Comparison of ENCODE assay signal across 8 cellular contexts in the genomic region with DNA sequence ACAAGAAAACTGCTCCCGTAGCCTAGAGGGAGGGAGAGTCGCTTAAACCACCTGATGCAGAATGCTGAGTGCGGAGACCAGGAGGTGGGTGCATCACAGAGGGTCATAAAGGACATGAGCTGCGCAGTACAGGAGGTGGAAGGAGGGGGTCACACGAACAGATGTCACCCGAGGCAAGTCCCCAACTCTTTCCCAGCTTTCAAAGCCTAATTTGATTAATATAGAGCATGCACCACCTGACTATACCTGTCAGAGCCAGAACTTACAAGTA. TPM values are rescaled to one million over a fixed set of nuclear protein-coding genes. Genes with fewer than 3 reads are reported as not detected.
DNase-seq lines count a peak whose midpoint lies in the region; ATAC-seq and TF ChIP-seq lines count a peak whose summit lies in the region.

No MANE protein-coding gene starts in this region.

- peaks cover 27 to 39% (median 35%) of the 10 kb centered on the region in 3 donors for H3K4me1 Mint-ChIP-seq in IgD-negative memory B cell
- H3K4me1 Mint-ChIP-seq in nephron progenitor cell, result peaks cover 40% of the 10 kb centered on the region

- peaks cover 2% of the 10 kb centered on the region for H3K36me3 Mint-ChIP-seq in IgD-negative memory B cell
- H3K36me3 Mint-ChIP-seq in nephron progenitor cell (ENCODE audit: low read depth), result peaks cover 2% of the 10 kb centered on the region

- POLR2A ChIA-PET in BJ (lab: Charles Lee), result no interaction called here

- TF ChIP-seq POLR2A in breast epithelium (IDR thresholded peaks at IDR 0.05), result no peak

- H3K27ac Mint-ChIP-seq in IgD-negative memory B cell, result peak overlapping the region; percentile 4 to 98 (median 43)
- H3K27ac Mint-ChIP-seq in nephron progenitor cell, result no peak overlapping the region

- H3K9me3 ChIP-seq in breast epithelium, result no peaks in the 10 kb centered on the region

- no peaks in the 10 kb centered on the region for H3K9me3 Mint-ChIP-seq in IgD-negative memory B cell
- H3K9me3 Mint-ChIP-seq in nephron progenitor cell, result no peaks in the 10 kb centered on the region

- no peak for TF ChIP-seq CTCF in BJ (IDR thresholded peaks at IDR 0.05; ENCODE audit: insufficient read depth, low read depth, low read length)
- TF ChIP-seq CTCF in breast epithelium (IDR thresholded peaks at IDR 0.05), result no peak
- no peak for TF ChIP-seq CTCF in nephron progenitor cell (IDR thresholded peaks at IDR 0.05)

- intact Hi-C loops in breast epithelium (cut with DNase I; ENCODE audit: low total_unique reads), result no loop called here

- ATAC-seq in GM21786 (IDR thresholded peaks at IDR 0.05; ENCODE audit: unreplicated experiment), result no peak
- no peak for ATAC-seq in HG03175 (IDR thresholded peaks at IDR 0.05; ENCODE audit: unreplicated experiment)

- H3K4me3 Mint-ChIP-seq in IgD-negative memory B cell (peak overlapping the region; percentile 82 to 94 (median 92)), nephron progenitor cell (peak overlapping the region; percentile 90)

- no peaks in the 10 kb centered on the region for H3K27me3 ChIP-seq in BJ (ENCODE audit: control insufficient read depth, insufficient read depth, low read length)
- H3K27me3 ChIP-seq in breast epithelium, result no peaks in the 10 kb centered on the region

- peaks cover 0 to 4% of the 10 kb centered on the region in 2 donors for H3K4me1 ChIP-seq in breast epithelium

- H3K4me3 ChIP-seq in BJ (ENCODE audit: low read depth, low read length), result peak overlapping the region; percentile 42; the same call in 1 of the 2 replicates
- peak overlapping the region in 2 of 3 donors; percentile 85 to 97 for H3K4me3 ChIP-seq in breast epithelium

- H3K36me3 ChIP-seq in BJ (ENCODE audit: control insufficient read depth, insufficient read depth, low read length) (no peaks in the 10 kb centered on the region), breast epithelium (no peaks in the 10 kb centered on the region)

- CTCF ChIA-PET in BJ (lab: Yijun Ruan, JAX), result interaction anchor here (0.6 to 2.2 kb wide), 3 partner anchors 15 to 529 kb away, joined by 3 to 10 read pairs (median 3); no protein-coding TSS in a partner anchor

- no peak for DNase-seq in BJ (ENCODE audit: low read depth)
- DNase-seq in breast epithelium (ENCODE audit: low spot score in 2 of 2), result no peak
- no peak for DNase-seq in nephron progenitor cell
- DNase-seq in NCI-H1930 (lab: John Stamatoyannopoulos, UW), result no peak
- no peak for DNase-seq in NAMALWA (ENCODE audit: low spot score)

- H3K27me3 Mint-ChIP-seq in IgD-negative memory B cell, result no peaks in the 10 kb centered on the region
- peaks cover 43% of the 10 kb centered on the region for H3K27me3 Mint-ChIP-seq in nephron progenitor cell (ENCODE audit: low read depth, poor library complexity)

- peak overlapping the region in 1 of 2 donors; percentile 93 for H3K27ac ChIP-seq in breast epithelium

RNA-seq across cellular contexts. Expression of gene VOPP1, which starts 0.9 kb away (rescaled TPM):
- polyA plus RNA-seq in BJ (2011; rRNA removed), result 81.9 and 83.7 TPM in 2 replicates
- 77.1 and 93.2 TPM in 2 replicates for polyA minus RNA-seq in BJ (2011; rRNA and poly(A)+ RNA removed)
- polyA plus RNA-seq in IgD-negative memory B cell, result 70.2 TPM
- total RNA-seq in breast epithelium, result 10 to 100 TPM; 28.2 to 42.6 (median 40.8) TPM
